4 cellular contexts compared by ENCODE assay signal in genomic region chr3:86974177-86974576, GRCh38. TPM values are rescaled to one million over a fixed set of nuclear protein-coding genes. Genes with fewer than 3 reads are reported as not detected.
"Had no signal": no experiment of that assay in that cellular context is flagged by ENCODE, and none has a peak within 500 bp of the region (broad histone marks: within the 10 kb centered on the region; RNA-seq: fewer than 3 reads in every experiment).

No MANE protein-coding gene starts in this region.

RNA-seq across cellular contexts. Expression of gene VGLL3, which starts 16.8 kb away (rescaled TPM):
- total RNA-seq: activated B cell treated with CpG ODN at 0.5 μM for 24 hours; activated CD4-positive, alpha-beta memory T cell treated with anti-CD3 and anti-CD28 coated beads for 36 hours; activated naive CD4-positive, alpha-beta T cell treated with anti-CD3 and anti-CD28 coated beads for 36 hours; activated T-helper 1 cell treated with anti-CD3 and anti-CD28 coated beads, Interleukin-12 subunit alpha, Interleukin-12 subunit beta, Interleukin-2, Interleukin-4 antibody, amounts not matched to agents 30 ng/mL and 10 ng/mL and 1 ng/mL, durations not matched to agents 14 hours and 24 hours and 36 hours had no signal
